15 cellular contexts compared by ENCODE assay signal in the genomic region with DNA sequence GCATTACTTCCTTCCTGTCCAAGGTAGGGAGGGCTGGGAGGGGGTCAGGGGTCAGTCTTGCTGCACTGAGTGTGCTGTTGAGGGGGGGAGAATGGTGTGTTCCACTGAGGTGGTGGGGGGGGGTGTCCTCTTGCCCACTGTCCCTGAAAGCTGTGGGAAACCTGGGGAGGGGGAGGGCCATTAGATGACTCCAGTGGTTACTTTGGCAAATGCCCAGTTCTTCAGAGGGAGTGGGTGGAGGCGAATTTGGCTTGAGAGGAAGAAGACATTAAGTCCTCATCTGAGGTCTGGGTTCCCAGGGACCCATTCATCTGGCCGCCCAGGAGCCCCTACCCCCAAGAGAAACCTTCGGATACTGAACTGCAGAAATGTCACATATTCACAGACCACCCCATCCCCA. TPM values are rescaled to one million over a fixed set of nuclear protein-coding genes. Genes with fewer than 3 reads are reported as not detected.
DNase-seq lines count a peak whose midpoint lies in the region; ATAC-seq, FAIRE-seq and TF ChIP-seq lines count a peak whose summit lies in the region.
"Had no signal": no experiment of that assay in that cellular context is flagged by ENCODE, and none has a peak within 500 bp of the region (broad histone marks: within the 10 kb centered on the region; RNA-seq: fewer than 3 reads in every experiment).

No MANE protein-coding gene starts in this region.

- no peaks in the 10 kb centered on the region for H3F3A ChIP-seq in GM23338 (replicated peaks; ENCODE audit: low read depth)

- 84 to 89% methylated on average over 3 of the region's 3 CpGs for WGBS in pancreas, 2 donors

- H3K36me3 ChIP-seq in GM23338 (ENCODE audit: insufficient read depth) (no peaks in the 10 kb centered on the region), pancreas (peaks cover 3 to 37% (median 12%) of the 10 kb centered on the region in 3 donors)

- H3K36me3 Mint-ChIP-seq in GM23338 (ENCODE audit: low read depth): peaks cover 8% of the 10 kb centered on the region; the same call in 2 of the 3 replicates
- H3K36me3 Mint-ChIP-seq in central memory CD8-positive, alpha-beta T cell (ENCODE audit: insufficient read depth): peaks cover 52% of the 10 kb centered on the region
- H3K36me3 Mint-ChIP-seq in stimulated activated naive B cell treated with anti-CD40 and anti-IgM and Interleukin-4, amounts not matched to agents 10 μg/mL and 1 μg/mL and 100 μg/mL, for 72 hours: peaks cover 32 to 52% of the 10 kb centered on the region in 2 donors

- H3K9me3 ChIP-seq in pancreas: no peaks in the 10 kb centered on the region
- H3K9me3 ChIP-seq: BLaER1 treated with 17β-estradiol and CSF1 and Interleukin-3, amounts not matched to agents 10 nM and 100 nM had no signal

- no peaks in the 10 kb centered on the region; the same call in 2 of the 3 replicates for H3K9me3 Mint-ChIP-seq in GM23338
- H3K9me3 Mint-ChIP-seq in central memory CD8-positive, alpha-beta T cell: no peaks in the 10 kb centered on the region
- H3K9me3 Mint-ChIP-seq in stimulated activated naive B cell treated with anti-CD40 and anti-IgM and Interleukin-4, amounts not matched to agents 10 μg/mL and 1 μg/mL and 100 μg/mL, for 72 hours: no peaks in the 10 kb centered on the region
- H3K9me3 Mint-ChIP-seq: brain had no signal

- H3K9me2 ChIP-seq in GM23338 (ENCODE audit: insufficient read depth): no peaks in the 10 kb centered on the region

- intact Hi-C loops in pancreas (cut with DNase I): loop anchor here in 2 of 3 donors (5.0 kb wide), 1 partner anchor 33 kb away; no protein-coding TSS in a partner anchor

- H3K4me1 ChIP-seq in GM23338 (ENCODE audit: insufficient read depth): peaks cover 31% of the 10 kb centered on the region
- no peaks in the 10 kb centered on the region for H3K4me1 ChIP-seq in pancreas

- H2AFZ ChIP-seq in GM23338: no peak overlapping the region

- H4K20me1 ChIP-seq in GM23338 (replicated peaks; ENCODE audit: insufficient read depth): no peaks in the 10 kb centered on the region

- peak overlapping the region; percentile 56 for H3K4me2 ChIP-seq in GM23338

- DNase-seq in GM23338 (ENCODE audit: low spot score): no peak
- no peak for DNase-seq in central memory CD8-positive, alpha-beta T cell (ENCODE audit: low spot score in 2 of 2)
- peak; percentile 62 for DNase-seq in hepatic stellate cell (ENCODE audit: low spot score)
- no peak for DNase-seq in stimulated activated naive B cell treated with anti-CD40 and anti-IgM and Interleukin-4, amounts not matched to agents 10 μg/mL and 1 μg/mL and 100 μg/mL, for 72 hours
- no peak for DNase-seq in medulla oblongata (ENCODE audit: extremely low spot score)
- no peak for DNase-seq in pancreas
- no peak for DNase-seq in T-helper 1 cell
- DNase-seq in GM12892 (ENCODE audit: insufficient read length): no peak
- DNase-seq: activated CD4-positive, alpha-beta T cell treated with anti-CD3 and anti-CD28 coated beads, Interleukin-2, amount 50 U/mL, for 4 hours; Karpas-422; NCI-H524 treated with DMSO at 0.1 percent for 48 hours; T-helper 9 cell had no signal

- ATAC-seq in GM23338 (no peak), pancreas (no peak)
- ATAC-seq in central memory CD8-positive, alpha-beta T cell (replicated peaks; ENCODE audit: extremely low read depth, poor library complexity, severe bottlenecking): no peak
- no peak for ATAC-seq in stimulated activated naive B cell treated with anti-CD40 and anti-IgM and Interleukin-4, amounts not matched to agents 10 μg/mL and 1 μg/mL and 100 μg/mL, for 72 hours (replicated peaks)

- FAIRE-seq in pancreas (lab: Jason Lieb, UNC) (no peak), GM12892 (lab: Jason Lieb, UNC) (no peak)
- FAIRE-seq: RCC 7860 had no signal

- H3K27ac Mint-ChIP-seq in GM23338: peak overlapping the region; percentile 34; the same call in 1 of the 2 replicates
- peak overlapping the region; percentile 41 for H3K27ac Mint-ChIP-seq in central memory CD8-positive, alpha-beta T cell (ENCODE audit: low read depth)
- H3K27ac Mint-ChIP-seq in stimulated activated naive B cell treated with anti-CD40 and anti-IgM and Interleukin-4, amounts not matched to agents 10 μg/mL and 1 μg/mL and 100 μg/mL, for 72 hours: peak overlapping the region; percentile 25

- TF ChIP-seq CTCF in GM23338 (conservative IDR thresholded peaks at IDR 0.05; ENCODE audit: low read depth in 2 of 2) (no peak), pancreas (IDR thresholded peaks at IDR 0.05) (no peak)

- no peaks in the 10 kb centered on the region for H3K27me3 ChIP-seq in GM23338 (ENCODE audit: insufficient read depth)
- H3K27me3 ChIP-seq in pancreas: no peaks in the 10 kb centered on the region
- H3K27me3 ChIP-seq: BLaER1 treated with 17β-estradiol and CSF1 and Interleukin-3, amounts not matched to agents 10 nM and 100 nM had no signal

- no peak overlapping the region for H3K27ac ChIP-seq in GM23338 (ENCODE audit: low read depth)
- no peak overlapping the region for H3K27ac ChIP-seq in pancreas

- TF ChIP-seq POLR2A in GM12892 (IDR thresholded peaks at IDR 0.05; ENCODE audit: low read depth, low read length): no peak

- H3K4me1 Mint-ChIP-seq in GM23338: peaks cover 43% of the 10 kb centered on the region
- peaks cover 40% of the 10 kb centered on the region for H3K4me1 Mint-ChIP-seq in central memory CD8-positive, alpha-beta T cell
- peaks cover 17 to 18% of the 10 kb centered on the region in 2 donors for H3K4me1 Mint-ChIP-seq in stimulated activated naive B cell treated with anti-CD40 and anti-IgM and Interleukin-4, amounts not matched to agents 10 μg/mL and 1 μg/mL and 100 μg/mL, for 72 hours
- H3K4me1 Mint-ChIP-seq: brain had no signal

- H3K4me3 ChIP-seq in GM23338 (no peak overlapping the region), pancreas (no peak overlapping the region)
- H3K4me3 ChIP-seq: BLaER1 treated with 17β-estradiol and CSF1 and Interleukin-3, amounts not matched to agents 10 nM and 100 nM had no signal

- no peaks in the 10 kb centered on the region for H3K79me2 ChIP-seq in GM23338 (replicated peaks; ENCODE audit: insufficient read depth)

- H3K27me3 Mint-ChIP-seq in GM23338 (ENCODE audit: insufficient read depth, low read depth, poor library complexity): peaks cover 12% of the 10 kb centered on the region
- no peaks in the 10 kb centered on the region for H3K27me3 Mint-ChIP-seq in central memory CD8-positive, alpha-beta T cell
- H3K27me3 Mint-ChIP-seq in stimulated activated naive B cell treated with anti-CD40 and anti-IgM and Interleukin-4, amounts not matched to agents 10 μg/mL and 1 μg/mL and 100 μg/mL, for 72 hours: no peaks in the 10 kb centered on the region
- H3K27me3 Mint-ChIP-seq: brain had no signal

- H3K4me3 Mint-ChIP-seq in GM23338: no peak overlapping the region
- H3K4me3 Mint-ChIP-seq in central memory CD8-positive, alpha-beta T cell: no peak overlapping the region
- no peak overlapping the region for H3K4me3 Mint-ChIP-seq in stimulated activated naive B cell treated with anti-CD40 and anti-IgM and Interleukin-4, amounts not matched to agents 10 μg/mL and 1 μg/mL and 100 μg/mL, for 72 hours
- H3K4me3 Mint-ChIP-seq: brain had no signal

TF ChIP-seq in GM23338, 12 proteins besides CTCF, POLR2A, EP300 and RAD21 (continues in another document):
- no peak for TF ChIP-seq STAT1 (IDR thresholded peaks at IDR 0.05; ENCODE audit: unreplicated experiment)
- TF ChIP-seq JUNB (IDR thresholded peaks at IDR 0.05; ENCODE audit: unreplicated experiment): no peak

RNA-seq across cellular contexts. Expression of gene MEF2D, which starts 36.2 kb away (rescaled TPM):
- total RNA-seq in GM23338 (2014; rRNA removed; shearing (Covaris generic)): 9.7 and 15.5 TPM in 2 replicates
- 10.4 and 10.6 TPM in 2 replicates for polyA plus RNA-seq in GM23338 (2016; fragmentation: Nextera tagmentation; extraction: Ambion mirVana)
- total RNA-seq in pancreas: 10 to 100 TPM; 19.1 to 31.8 (median 26.2) TPM
- polyA plus RNA-seq in pancreas: 10 to 100 TPM; 15.7 to 20.0 TPM
- polyA plus RNA-seq in GM12892 (2012; ENCODE audit: missing spikeins): 14.6 TPM
